Comparison of ENCODE assay signal across 13 cellular contexts in genomic region chr11:17209939-17210245, GRCh38. TPM values are rescaled to one million over a fixed set of nuclear protein-coding genes. Genes with fewer than 3 reads are reported as not detected.
A peak's percentile ranks its signal among the peaks of the same experiment; 100 is the strongest.
DNase-seq lines count a peak whose midpoint lies in the region; ATAC-seq, FAIRE-seq and TF ChIP-seq lines count a peak whose summit lies in the region.
"Had no signal": no experiment of that assay in that cellular context is flagged by ENCODE, and none has a peak within 500 bp of the region (broad histone marks: within the 10 kb centered on the region; RNA-seq: fewer than 3 reads in every experiment).

No MANE protein-coding gene starts in this region.

- H3K27ac ChIP-seq in A549 (peak overlapping the region; percentile 88 to 95; a peak in 4 of 6 replicates), HUES64 (ENCODE audit: low read depth, low read length) (no peak overlapping the region), caudate nucleus (ENCODE audit: low read depth, low read length) (peak overlapping the region; percentile 62), ascending aorta (no peak overlapping the region)

- peak overlapping the region; percentile 87 to 98 for H3K27ac Mint-ChIP-seq in natural killer cell

- no peak for TF ChIP-seq EP300 in A549 (IDR thresholded peaks at IDR 0.05)

- H3K27me3 ChIP-seq in HUES64 (ENCODE audit: insufficient read depth, low read length) (no peaks in the 10 kb centered on the region), ascending aorta (no peaks in the 10 kb centered on the region)

- TF ChIP-seq CTCF in A549 (IDR thresholded peaks at IDR 0.05): no peak
- no peak for TF ChIP-seq CTCF in natural killer cell (IDR thresholded peaks at IDR 0.05)
- no peak for TF ChIP-seq CTCF in ascending aorta (IDR thresholded peaks at IDR 0.05)

- intact Hi-C loops in natural killer cell (cut with micrococcal nuclease): loop anchor here (5.0 kb wide), 3 partner anchors 48 to 142 kb away; partner anchors contain the start of genes NCR3LG1 and RPS13
- intact Hi-C loops in ascending aorta (cut with DNase I): loop anchor here (5.0 kb wide), 5 partner anchors 38 to 603 kb away; partner anchors contain the start of genes KCNJ11 and NCR3LG1

- H3K4me1 ChIP-seq in A549 (peaks cover 23% of the 10 kb centered on the region), HUES64 (ENCODE audit: insufficient read depth, low read length) (peaks cover 13% of the 10 kb centered on the region; the same call in 1 of the 2 replicates), ascending aorta (peaks cover 0 to 10% of the 10 kb centered on the region in 2 donors)

- FAIRE-seq in A549 (lab: Jason Lieb, UNC): no peak
- FAIRE-seq: GM12891, kidney had no signal

- no peaks in the 10 kb centered on the region for H3K27me3 Mint-ChIP-seq in natural killer cell (ENCODE audit: low read depth in 2 of 2)
- H3K27me3 Mint-ChIP-seq: CD8-positive, alpha-beta memory T cell had no signal

- DNase-seq in A549 (ENCODE audit: low read depth in 1 of 2, low spot score in 1 of 2): no peak
- DNase-seq in caudate nucleus (lab: John Stamatoyannopoulos, UW): no peak
- no peak for DNase-seq in natural killer cell
- no peak for DNase-seq in NCI-H146 (lab: John Stamatoyannopoulos, UW)
- DNase-seq in ascending aorta (ENCODE audit: low spot score in 2 of 2): no peak
- DNase-seq in HUDEP-2 (lab: John Stamatoyannopoulos, UW; ENCODE audit: unreplicated experiment in 76 of 76): no peak
- DNase-seq: kidney, NCI-H1048 had no signal

- H3K4me1 Mint-ChIP-seq in natural killer cell: peaks cover 33% of the 10 kb centered on the region in 2 donors

- no peak for ATAC-seq in A549
- no peak for ATAC-seq in natural killer cell
- ATAC-seq in HG03442 (IDR thresholded peaks at IDR 0.05; ENCODE audit: unreplicated experiment): no peak
- ATAC-seq: activated naive CD4-positive, alpha-beta T cell treated with anti-CD3 and anti-CD28 coated beads, Interleukin-2, amount 50 U/mL, for 72 hours had no signal

- WGBS in A549 (ENCODE audit: missing lambda C conversion rate): 100% methylated on average over 1 of the region's 1 CpG
- 93% methylated on average over 1 of the region's 1 CpG for WGBS in HUES64

- H3K9me3 ChIP-seq in A549: peaks cover 8% of the 10 kb centered on the region; the same call in 2 of the 3 replicates
- H3K9me3 ChIP-seq in HUES64 (ENCODE audit: insufficient read depth, low read depth, low read length): peaks cover 9% of the 10 kb centered on the region; the same call in 1 of the 2 replicates
- no peaks in the 10 kb centered on the region for H3K9me3 ChIP-seq in ascending aorta

- peak overlapping the region; percentile 14; the same call in 1 of the 2 replicates for H3K9ac ChIP-seq in HUES64 (ENCODE audit: low read depth, low read length)

- no peak for TF ChIP-seq POLR2A in A549 (IDR thresholded peaks at IDR 0.05; ENCODE audit: low read length)

- no peaks in the 10 kb centered on the region for H3K9me3 Mint-ChIP-seq in natural killer cell
- H3K9me3 Mint-ChIP-seq: activated naive CD4-positive, alpha-beta T cell treated with anti-CD3 and anti-CD28 coated beads, Interleukin-2, amount 50 U/mL, for 72 hours had no signal

- no peak overlapping the region for H3K4me3 ChIP-seq in A549
- H3K4me3 ChIP-seq in HUES64 (ENCODE audit: low read length): peak overlapping the region; percentile 95
- no peak overlapping the region for H3K4me3 ChIP-seq in ascending aorta

- CTCF ChIA-PET in A549 (lab: Yijun Ruan, JAX): interaction anchor here (1.0 to 2.1 kb wide), 2 partner anchors 11 to 20 kb away, joined by 3 to 12 read pairs; no protein-coding TSS in a partner anchor

- H3K36me3 Mint-ChIP-seq in natural killer cell: no peaks in the 10 kb centered on the region

- peak overlapping the region; percentile 94 for H3K4me3 Mint-ChIP-seq in natural killer cell

- H3K36me3 ChIP-seq in HUES64 (ENCODE audit: insufficient read depth, low read length) (peaks cover 16% of the 10 kb centered on the region), ascending aorta (no peaks in the 10 kb centered on the region)

- H3K4me2 ChIP-seq in A549: peak overlapping the region; percentile 92

- POLR2A ChIA-PET in A549 (lab: Yijun Ruan, JAX): interaction anchor here (0.6 to 0.7 kb wide), 3 partner anchors 8 to 127 kb away, joined by 5 to 7 read pairs (median 7); no protein-coding TSS in a partner anchor

- TF ChIP-seq RAD21 in A549 (conservative IDR thresholded peaks at IDR 0.05 in 1 of 2, IDR thresholded peaks at IDR 0.05 in 1 of 2): no peak

TF ChIP-seq in A549, 52 proteins besides CTCF, POLR2A, EP300 and RAD21:
- TF ChIP-seq SMC3 (IDR thresholded peaks at IDR 0.05): no peak
- no peak for TF ChIP-seq ZNF302 (CRISPR knock-in tag; IDR thresholded peaks at IDR 0.05)
- TF ChIP-seq CBX2 (IDR thresholded peaks at IDR 0.05; ENCODE audit: borderline replicate concordance, low read depth): no peak
- TF ChIP-seq FOSB (CRISPR knock-in tag; IDR thresholded peaks at IDR 0.05): no peak
- no peak for TF ChIP-seq MAFK (IDR thresholded peaks at IDR 0.05; ENCODE audit: partially characterized antibody)
- no peak for TF ChIP-seq RCOR1 (IDR thresholded peaks at IDR 0.05; ENCODE audit: low read depth, low read length)
- TF ChIP-seq ELK1 (IDR thresholded peaks at IDR 0.05; ENCODE audit: low read depth, low read length): no peak
- TF ChIP-seq BHLHE40 (IDR thresholded peaks at IDR 0.05; ENCODE audit: low read depth, low read length): no peak
- TF ChIP-seq TP53 (CRISPR knock-in tag; IDR thresholded peaks at IDR 0.05): no peak
- TF ChIP-seq SREBF2 (IDR thresholded peaks at IDR 0.05): no peak
- TF ChIP-seq RARB (CRISPR knock-in tag; IDR thresholded peaks at IDR 0.05): no peak
- TF ChIP-seq E2F6 (IDR thresholded peaks at IDR 0.05; ENCODE audit: borderline replicate concordance, low read depth): no peak
- TF ChIP-seq CHD2 (IDR thresholded peaks at IDR 0.05; ENCODE audit: low read length, partially characterized antibody): no peak

RNA-seq across cellular contexts. Expression of gene PIK3C2A, which starts 2.1 kb away (rescaled TPM):
- polyA plus RNA-seq in A549 (2011; rRNA removed) (35.9 and 51.0 TPM in 2 replicates), A549 (2017; fragmentation: RNase III; extraction: RNeasy Plus Mini Kit Qiagen cat#74134 plus additional on column Dnase treatment) (28.3 to 31.7 TPM (median 30.7 TPM) in 3 replicates)
- 5.8 and 6.0 TPM in 2 replicates for polyA plus RNA-seq in A549 (2012; cell fraction: cytosol; rRNA removed)
- polyA plus RNA-seq in A549 (2012; cell fraction: nucleus; rRNA removed): 3.6 and 6.0 TPM in 2 replicates
- 17.4 and 20.0 TPM in 2 replicates for polyA minus RNA-seq in A549 (2011; rRNA and poly(A)+ RNA removed)
- 49.7 TPM for polyA plus RNA-seq in HUES64 (2013, experiment 1 of 2)
- 50.3 TPM for polyA plus RNA-seq in HUES64 (2013, experiment 2 of 2)
- total RNA-seq in natural killer cell (10 to 100 TPM; 68.2 to 82.3 (median 69.1) TPM), ascending aorta (56.6 TPM)

Comparison
In these comparisons a context has a peak if more than half of its experiments do, and no peak if none do; other contexts are left out.
1. H3K27ac ChIP-seq: peak in A549 (2 of 2) and caudate nucleus (single experiment); none in HUES64 (single experiment) and ascending aorta (0 of 2).